ENCODE assay signal across 21 cellular contexts in genomic region chr1:10048601-10049000, GRCh38. TPM values are rescaled to one million over a fixed set of nuclear protein-coding genes. Genes with fewer than 3 reads are reported as not detected.
DNase-seq lines count a peak whose midpoint lies in the region; ATAC-seq and TF ChIP-seq lines count a peak whose summit lies in the region.
"Had no signal": no experiment of that assay in that cellular context is flagged by ENCODE, and none has a peak within 500 bp of the region (broad histone marks: within the 10 kb centered on the region; RNA-seq: fewer than 3 reads in every experiment).

No MANE protein-coding gene starts in this region.

- no peak overlapping the region for H3K4me3 ChIP-seq in CD8-positive, alpha-beta T cell (ENCODE audit: low read depth, low read length)
- no peak overlapping the region for H3K4me3 ChIP-seq in left ventricle myocardium inferior
- H3K4me3 ChIP-seq: GM23338 had no signal

- no peaks in the 10 kb centered on the region for H3K9me3 Mint-ChIP-seq in CD8-positive, alpha-beta T cell
- H3K9me3 Mint-ChIP-seq in HFFc6, result no peaks in the 10 kb centered on the region
- no peaks in the 10 kb centered on the region for H3K9me3 Mint-ChIP-seq in mesothelial cell of epicardium
- H3K9me3 Mint-ChIP-seq in Calu3 (ENCODE audit: low read depth, unreplicated experiment), result no peaks in the 10 kb centered on the region
- H3K9me3 Mint-ChIP-seq: CD8-positive, alpha-beta memory T cell; GM23338; IgD-negative memory B cell had no signal

- ATAC-seq in CD8-positive, alpha-beta T cell, result no peak
- ATAC-seq: GM23338, HCT116 had no signal

- no peak overlapping the region for H3K4me3 Mint-ChIP-seq in CD8-positive, alpha-beta T cell
- H3K4me3 Mint-ChIP-seq in HFFc6, result no peak overlapping the region
- H3K4me3 Mint-ChIP-seq in mesothelial cell of epicardium, result no peak overlapping the region
- no peak overlapping the region for H3K4me3 Mint-ChIP-seq in Calu3 (ENCODE audit: low read depth, unreplicated experiment)
- H3K4me3 Mint-ChIP-seq: CD8-positive, alpha-beta memory T cell; GM23338; IgD-negative memory B cell had no signal

- CTCF ChIA-PET in CD8-positive, alpha-beta T cell (lab: Charles Lee), result interaction anchor here (0.7 kb wide), 1 partner anchor 11 kb away, joined by 3 read pairs; no protein-coding TSS in a partner anchor
- CTCF ChIA-PET in Calu3 (lab: Charles Lee), result no interaction called here

- H3K27ac ChIP-seq in CD8-positive, alpha-beta T cell (ENCODE audit: low read depth, low read length), result no peak overlapping the region
- H3K27ac ChIP-seq in left ventricle myocardium inferior (replicated peaks), result no peak overlapping the region
- H3K27ac ChIP-seq: C4-2B had no signal

- intact Hi-C loops in CD8-positive, alpha-beta T cell (cut with DNase I, micrococcal nuclease), result no loop called here
- intact Hi-C loops in left ventricle myocardium inferior (cut with micrococcal nuclease), result no loop called here
- intact Hi-C loops in Calu3 (cut with micrococcal nuclease; ENCODE audit: unreplicated experiment), result no loop called here

- peaks cover 76% of the 10 kb centered on the region for H3K36me3 Mint-ChIP-seq in CD8-positive, alpha-beta T cell
- peaks cover 5% of the 10 kb centered on the region for H3K36me3 Mint-ChIP-seq in HFFc6 (ENCODE audit: low read depth)
- peaks cover 9% of the 10 kb centered on the region for H3K36me3 Mint-ChIP-seq in mesothelial cell of epicardium
- H3K36me3 Mint-ChIP-seq in Calu3 (ENCODE audit: insufficient read depth, unreplicated experiment), result no peaks in the 10 kb centered on the region

- no peaks in the 10 kb centered on the region for H3K9me3 ChIP-seq in CD8-positive, alpha-beta T cell (ENCODE audit: low read length)
- no peaks in the 10 kb centered on the region for H3K9me3 ChIP-seq in left ventricle myocardium inferior (replicated peaks)
- H3K9me3 ChIP-seq: BE2C had no signal

- H3K27me3 Mint-ChIP-seq in CD8-positive, alpha-beta T cell (ENCODE audit: low read depth), result no peaks in the 10 kb centered on the region
- H3K27me3 Mint-ChIP-seq in HFFc6 (ENCODE audit: insufficient read depth), result no peaks in the 10 kb centered on the region; the same call in none of the 2 replicates
- H3K27me3 Mint-ChIP-seq in mesothelial cell of epicardium (ENCODE audit: low read depth), result no peaks in the 10 kb centered on the region
- H3K27me3 Mint-ChIP-seq in Calu3 (ENCODE audit: unreplicated experiment), result no peaks in the 10 kb centered on the region
- H3K27me3 Mint-ChIP-seq: CD8-positive, alpha-beta memory T cell; IgD-negative memory B cell had no signal

- TF ChIP-seq CTCF in CD8-positive, alpha-beta T cell (IDR thresholded peaks at IDR 0.05), result no peak
- TF ChIP-seq CTCF in HFFc6 (IDR thresholded peaks at IDR 0.05), result no peak
- no peak for TF ChIP-seq CTCF in mesothelial cell of epicardium (IDR thresholded peaks at IDR 0.05; ENCODE audit: unreplicated experiment)
- TF ChIP-seq CTCF in left ventricle myocardium inferior (IDR thresholded peaks at IDR 0.05; ENCODE audit: borderline replicate concordance), result no peak
- no peak for TF ChIP-seq CTCF in Calu3 (IDR thresholded peaks at IDR 0.05; ENCODE audit: unreplicated experiment)

- peak overlapping the region; percentile 34 for H3K27ac Mint-ChIP-seq in CD8-positive, alpha-beta T cell
- H3K27ac Mint-ChIP-seq in HFFc6, result 0 out of 2 replicates have a peak overlapping the region, but pooled peaks have one; percentile 8
- H3K27ac Mint-ChIP-seq in mesothelial cell of epicardium, result peak overlapping the region; percentile 11
- H3K27ac Mint-ChIP-seq in Calu3 (ENCODE audit: unreplicated experiment), result no peak overlapping the region
- H3K27ac Mint-ChIP-seq: GM23338, IgD-negative memory B cell had no signal

- no peaks in the 10 kb centered on the region for H3K27me3 ChIP-seq in CD8-positive, alpha-beta T cell (ENCODE audit: insufficient read depth, low read length)
- no peaks in the 10 kb centered on the region for H3K27me3 ChIP-seq in left ventricle myocardium inferior (ENCODE audit: low read depth)
- H3K27me3 ChIP-seq: BE2C had no signal

- H3K4me1 Mint-ChIP-seq in CD8-positive, alpha-beta T cell (ENCODE audit: low read depth), result peaks cover 44% of the 10 kb centered on the region
- H3K4me1 Mint-ChIP-seq in HFFc6 (ENCODE audit: low read depth) (peaks cover 28% of the 10 kb centered on the region), mesothelial cell of epicardium (peaks cover 29% of the 10 kb centered on the region), Calu3 (ENCODE audit: low read depth, unreplicated experiment) (peaks cover 10% of the 10 kb centered on the region)

- DNase-seq in CD8-positive, alpha-beta T cell, result no peak
- DNase-seq in HFFc6, result no peak
- peak; percentile 82 for DNase-seq in cerebellar cortex (ENCODE audit: low spot score)
- no peak for DNase-seq in mesothelial cell of epicardium (ENCODE audit: low spot score in 2 of 2, unreplicated experiment in 2 of 2)
- no peak for DNase-seq in NCI-H146 treated with DMSO at 0.1 percent for 48 hours (lab: John Stamatoyannopoulos, UW; ENCODE audit: unreplicated experiment)
- DNase-seq in left ventricle myocardium inferior, result no peak
- DNase-seq in Calu3, result no peak
- DNase-seq in NCI-H1417 treated with DMSO at 0.1 percent for 48 hours (lab: John Stamatoyannopoulos, UW), result no peak
- DNase-seq: ACHN; BE2C; CD8-positive, alpha-beta memory T cell; COR-L47; DMS153; DMS79; GF-D8; KBM-7 had no signal

- POLR2A ChIA-PET in CD8-positive, alpha-beta T cell (lab: Charles Lee), result interaction anchor here (0.7 kb wide), 1 partner anchor 745 kb away, joined by 3 read pairs; no protein-coding TSS in a partner anchor

- H3K36me3 ChIP-seq in CD8-positive, alpha-beta T cell (ENCODE audit: insufficient read depth, low read length), result no peaks in the 10 kb centered on the region
- H3K36me3 ChIP-seq in left ventricle myocardium inferior, result no peaks in the 10 kb centered on the region
- H3K36me3 ChIP-seq: BE2C had no signal

- peaks cover 5% of the 10 kb centered on the region for H3K4me1 ChIP-seq in CD8-positive, alpha-beta T cell (ENCODE audit: insufficient read depth, low read length)
- peaks cover 81% of the 10 kb centered on the region for H3K4me1 ChIP-seq in left ventricle myocardium inferior
- H3K4me1 ChIP-seq: BE2C had no signal

- no TSS peak for BruUV-seq in Calu3 (replicated peaks; lab: Mats Ljungman, UMichigan)

RNA-seq across cellular contexts. Expression of gene UBE4B, which starts 15.8 kb away (rescaled TPM):
- 10 to 100 TPM; 25.8 to 32.2 TPM for total RNA-seq in CD8-positive, alpha-beta T cell
- total RNA-seq in HFFc6 (2021; fragmentation: NEBNext Ultra II Directional; extraction: Animal tissue kit (Norgen Biotek cat#: 25700)), result 10 to 100 TPM; 46.2 to 66.0 (median 58.6) TPM
- total RNA-seq in mesothelial cell of epicardium (61.3 to 64.5 TPM (median 63.7 TPM) in 3 replicates), left ventricle myocardium inferior (80.3 TPM), Calu3 (2022) (26.1 and 28.1 TPM in 2 replicates)

RNA-seq across cellular contexts. Expression of gene RBP7, which starts 51.6 kb away (rescaled TPM):
- total RNA-seq in CD8-positive, alpha-beta T cell, result not detected
- total RNA-seq in HFFc6 (2021; fragmentation: NEBNext Ultra II Directional; extraction: Animal tissue kit (Norgen Biotek cat#: 25700)), result under 1 TPM in 4 of 6 experiments, not detected in 2; 0.37 to 0.76 (median 0.47) TPM
- total RNA-seq in mesothelial cell of epicardium, result 1.3 to 2.3 TPM (median 2.2 TPM) in 3 replicates
- total RNA-seq in left ventricle myocardium inferior, result 23.1 TPM
- 0.83 TPM in 1 of 2 replicates, not detected in the other for total RNA-seq in Calu3 (2022)
- total RNA-seq: CD8-positive, alpha-beta memory T cell; Daoy had no signal
